Comparison of ENCODE assay signal across 9 cellular contexts in the genomic region with DNA sequence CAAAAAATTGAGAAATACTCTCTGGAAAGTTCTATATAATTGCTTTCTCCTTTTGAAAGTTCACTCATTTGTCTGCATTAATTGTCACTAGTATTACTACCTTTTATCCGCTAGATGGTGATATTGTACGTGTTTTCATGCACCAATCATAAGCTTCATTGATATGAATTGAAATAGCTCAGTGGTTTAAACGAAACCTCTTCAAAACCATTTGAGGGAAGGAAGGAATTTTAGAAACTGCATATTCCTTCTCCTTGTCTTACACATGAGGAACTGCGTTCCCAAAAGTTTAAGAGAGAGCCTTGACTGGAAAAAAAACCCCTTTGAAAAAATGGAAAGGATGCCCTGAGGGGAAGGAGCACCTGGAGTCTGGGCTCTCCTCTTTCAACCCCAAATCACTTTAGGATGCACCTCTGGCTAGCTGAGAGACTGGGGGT.
DNase-seq lines count a peak whose midpoint lies in the region; ATAC-seq, FAIRE-seq and TF ChIP-seq lines count a peak whose summit lies in the region.
"Had no signal": no experiment of that assay in that cellular context is flagged by ENCODE, and none has a peak within 500 bp of the region (broad histone marks: within the 10 kb centered on the region; RNA-seq: fewer than 3 reads in every experiment).

No MANE protein-coding gene starts in this region.

- ATAC-seq in GM21619 (IDR thresholded peaks at IDR 0.05; ENCODE audit: unreplicated experiment), result peak; percentile 78
- no peak for ATAC-seq in gastroesophageal sphincter

- no peaks in the 10 kb centered on the region for H3K9me3 ChIP-seq in gastroesophageal sphincter
- no peaks in the 10 kb centered on the region for H3K9me3 ChIP-seq in sigmoid colon

- whole genome bisulfite sequencing in gastroesophageal sphincter (ENCODE audit: low coverage in 1 of 2), 2 donors, result 0% methylated on average over 3 to 4 of the region's 4 CpGs
- WGBS in sigmoid colon, 2 donors, result 2 to 3% methylated on average over 4 of the region's 4 CpGs

- intact Hi-C loops in sigmoid colon (cut with DNase I), result loop anchor here (5.0 kb wide), 1 partner anchor 840 kb away; no protein-coding TSS in a partner anchor

- TF ChIP-seq CTCF in gastroesophageal sphincter (IDR thresholded peaks at IDR 0.05), result peak; percentile 43 to 63 (median 55)
- peak in 3 of 4 experiments; percentile 37 to 62 (median 47) for TF ChIP-seq CTCF in sigmoid colon (IDR thresholded peaks at IDR 0.05)

- H3K27me3 ChIP-seq in gastroesophageal sphincter (peaks cover 3% of the 10 kb centered on the region), sigmoid colon (no peaks in the 10 kb centered on the region)

- in situ Hi-C loops in KBM-7 (cut with MboI; ENCODE audit: low pct_unique_long_range_greater_than_20kb, low sequenced_read_pairs), result loop anchor here (25.0 kb wide), 1 partner anchor 275 kb away; no protein-coding TSS in a partner anchor

- H3K4me3 ChIP-seq in gastroesophageal sphincter (no peak overlapping the region), sigmoid colon (no peak overlapping the region)

- H3K4me1 ChIP-seq in gastroesophageal sphincter (no peaks in the 10 kb centered on the region), sigmoid colon (no peaks in the 10 kb centered on the region)

- H3K27ac ChIP-seq in gastroesophageal sphincter (no peak overlapping the region), sigmoid colon (no peak overlapping the region)

- H3K36me3 ChIP-seq in gastroesophageal sphincter (no peaks in the 10 kb centered on the region), sigmoid colon (no peaks in the 10 kb centered on the region)

- FAIRE-seq in TTC549 (lab: Jason Lieb, UNC), result peak; percentile 82
- FAIRE-seq: colon had no signal

- TF ChIP-seq POLR2A in gastroesophageal sphincter (IDR thresholded peaks at IDR 0.05), result no peak
- TF ChIP-seq POLR2A in sigmoid colon (IDR thresholded peaks at IDR 0.05), result no peak

- DNase-seq in NCI-H510A treated with DMSO at 0.1 percent for 48 hours (lab: John Stamatoyannopoulos, UW) (peak; percentile 19), NCI-H510A (lab: John Stamatoyannopoulos, UW) (no peak), KBM-7 (peak; percentile 48), sigmoid colon (no peak)
- no peak for DNase-seq in activated CD8-positive, alpha-beta memory T cell treated with anti-CD3 and anti-CD28 coated beads for 24 hours

- TF ChIP-seq EP300 in gastroesophageal sphincter (IDR thresholded peaks at IDR 0.05) (no peak), sigmoid colon (IDR thresholded peaks at IDR 0.05) (no peak)

Comparison
In these comparisons a context has a peak if more than half of its experiments do, and no peak if none do; other contexts are left out.
1. DNase-seq: peak in NCI-H510A treated with DMSO at 0.1 percent for 48 hours (single experiment) and KBM-7 (single experiment); none in NCI-H510A (single experiment), sigmoid colon (single experiment) and activated CD8-positive, alpha-beta memory T cell treated with anti-CD3 and anti-CD28 coated beads for 24 hours (single experiment).